19 cellular contexts compared by ENCODE assay signal in genomic region chr20:32227316-32227715, GRCh38. TPM values are rescaled to one million over a fixed set of nuclear protein-coding genes. Genes with fewer than 3 reads are reported as not detected.
DNase-seq lines count a peak whose midpoint lies in the region; ATAC-seq, FAIRE-seq and TF ChIP-seq lines count a peak whose summit lies in the region.
"Had no signal": no experiment of that assay in that cellular context is flagged by ENCODE, and none has a peak within 500 bp of the region (broad histone marks: within the 10 kb centered on the region; RNA-seq: fewer than 3 reads in every experiment).

No MANE protein-coding gene starts in this region.

- no peaks in the 10 kb centered on the region for H3K79me2 ChIP-seq in HepG2 (ENCODE audit: insufficient read depth, low read length)
- no peaks in the 10 kb centered on the region for H3K79me2 ChIP-seq in parathyroid adenoma

- H3K4me2 ChIP-seq in HepG2 (ENCODE audit: low read depth, low read length): no peak overlapping the region
- peak overlapping the region; percentile 45 for H3K4me2 ChIP-seq in parathyroid adenoma (ENCODE audit: low read length)

- H3K27me3 ChIP-seq in liver (ENCODE audit: control insufficient read depth in 4 of 4, insufficient read depth in 4 of 4, low read length in 3 of 4): no peaks in the 10 kb centered on the region
- no peaks in the 10 kb centered on the region for H3K27me3 ChIP-seq in HepG2 (ENCODE audit: control insufficient read depth in 1 of 2, insufficient read depth in 2 of 2, low read length in 2 of 2)
- H3K27me3 ChIP-seq in right cardiac atrium (ENCODE audit: control insufficient read depth, insufficient read depth): no peaks in the 10 kb centered on the region
- H3K27me3 ChIP-seq in parathyroid adenoma (ENCODE audit: control insufficient read depth, insufficient read depth, low read length): no peaks in the 10 kb centered on the region
- no peaks in the 10 kb centered on the region for H3K27me3 ChIP-seq in tibial artery
- H3K27me3 ChIP-seq: ovary had no signal

- in situ Hi-C loops in HepG2 (cut with HindIII; ENCODE audit: extremely low pct_ligation_motif_present, low pct_unique_long_range_greater_than_20kb): no loop called here

- TF ChIP-seq RAD21 in liver (IDR thresholded peaks at IDR 0.05) (no peak), HepG2 (CRISPR knock-in tag; IDR thresholded peaks at IDR 0.05) (no peak)

- H3K27ac ChIP-seq in liver (ENCODE audit: low read depth in 1 of 2, low read length in 2 of 2) (peak overlapping the region; percentile 29 to 66), HepG2 (ENCODE audit: extremely low read length, insufficient read depth, low read length) (no peak overlapping the region), right cardiac atrium (ENCODE audit: low read length) (peak overlapping the region; percentile 68), parathyroid adenoma (peak overlapping the region; percentile 29), tibial artery (no peak overlapping the region)
- H3K27ac ChIP-seq: ovary had no signal

- intact Hi-C loops in HepG2 (cut with micrococcal nuclease; ENCODE audit: unreplicated experiment): no loop called here
- intact Hi-C loops in right cardiac atrium (cut with DNase I): no loop called here
- intact Hi-C loops in tibial artery (cut with DNase I; ENCODE audit: low total_unique reads): no loop called here

- H2AFZ ChIP-seq in HepG2 (ENCODE audit: low read length) (no peak overlapping the region), parathyroid adenoma (no peak overlapping the region)

- H3K4me3 ChIP-seq in liver (ENCODE audit: low read depth in 1 of 3, low read length in 3 of 3) (no peak overlapping the region), HepG2 (replicated peaks in 1 of 3; ENCODE audit: insufficient read depth in 1 of 3, low read depth in 2 of 3, low read length in 3 of 3) (no peak overlapping the region), right cardiac atrium (ENCODE audit: low read length) (no peak overlapping the region), parathyroid adenoma (ENCODE audit: low read depth, low read length) (no peak overlapping the region), tibial artery (no peak overlapping the region)
- H3K4me3 ChIP-seq: ovary had no signal

- ATAC-seq in HepG2: no peak
- peak; percentile 4 to 8 for ATAC-seq in right cardiac atrium
- no peak for ATAC-seq in HG03378 (IDR thresholded peaks at IDR 0.05; ENCODE audit: unreplicated experiment)

- H4K20me1 ChIP-seq in HepG2 (ENCODE audit: insufficient read depth, low read length): no peaks in the 10 kb centered on the region

- H3K36me3 ChIP-seq in liver (ENCODE audit: control insufficient read depth in 4 of 4, insufficient read depth in 3 of 4, low read depth in 1 of 4, low read length in 3 of 4): peaks cover 11 to 35% (median 27%) of the 10 kb centered on the region in 4 donors
- H3K36me3 ChIP-seq in HepG2 (replicated peaks in 1 of 2; ENCODE audit: control insufficient read depth in 1 of 2, insufficient read depth in 2 of 2, low read length in 2 of 2): peaks cover 45 to 72% of the 10 kb centered on the region in 2 experiments
- no peaks in the 10 kb centered on the region for H3K36me3 ChIP-seq in parathyroid adenoma (ENCODE audit: control insufficient read depth, insufficient read depth, low read length)
- H3K36me3 ChIP-seq in tibial artery: peaks cover 36 to 93% (median 68%) of the 10 kb centered on the region in 3 donors
- H3K36me3 ChIP-seq: ovary had no signal

- TF ChIP-seq EP300 in HepG2 (IDR thresholded peaks at IDR 0.05; ENCODE audit: low read depth in 2 of 2, low read length in 2 of 2) (no peak), HepG2 (CRISPR knock-in tag; IDR thresholded peaks at IDR 0.05; ENCODE audit: borderline replicate concordance) (no peak)

- DNase-seq in HepG2 (ENCODE audit: low spot score) (no peak), right cardiac atrium (no peak), GM19238 (ENCODE audit: insufficient read length, low spot score) (no peak), tibial artery (no peak)
- DNase-seq in stimulated activated CD4-positive, alpha-beta T cell treated with anti-CD3 and anti-CD28 coated beads, Interleukin-4, amount 100 ng/mL, for 24 hours: no peak
- DNase-seq: activated CD4-positive, alpha-beta T cell treated with anti-CD3 and anti-CD28 coated beads, Interleukin-2, amount 10 ng/mL, durations not matched to agents 24 days and 14 days; activated naive CD4-positive, alpha-beta T cell treated with anti-CD3 and anti-CD28 coated beads, Interleukin-2, amount 10 ng/mL, durations not matched to agents 7 days and 5 days; DND-41; foreskin fibroblast; HCEC 1CT; NCI-H2029 treated with DMSO at 0.1 percent for 48 hours; NK-92 treated with Interleukin-12 subunit alpha and Interleukin-12 subunit beta, amount 100 ng/mL, for 24 hours; ovary; RPMI8226 had no signal

- POLR2A ChIA-PET in HepG2 (lab: Yijun Ruan, JAX): no interaction called here

- no peak for TF ChIP-seq POLR2A in HepG2 (IDR thresholded peaks at IDR 0.05; ENCODE audit: insufficient read depth in 1 of 2, low read depth in 2 of 2, low read length in 2 of 2)

- H3K9ac ChIP-seq in liver (ENCODE audit: low read depth in 1 of 2, low read length in 2 of 2) (no peak overlapping the region), HepG2 (ENCODE audit: insufficient read depth, low read depth, low read length) (no peak overlapping the region), parathyroid adenoma (no peak overlapping the region)

- BruUV-seq in HepG2 (replicated peaks; lab: Mats Ljungman, UMichigan): no TSS peak

- TF ChIP-seq CTCF in liver (IDR thresholded peaks at IDR 0.05; ENCODE audit: low read depth, low read length, missing input control) (no peak), HepG2 (CRISPR knock-in tag; IDR thresholded peaks at IDR 0.05) (no peak), parathyroid adenoma (IDR thresholded peaks at IDR 0.05) (no peak), tibial artery (IDR thresholded peaks at IDR 0.05) (no peak)

- WGBS in liver: 40% methylated on average over 6 of the region's 6 CpGs
- 97% methylated on average over 6 of the region's 6 CpGs for WGBS in HepG2 (ENCODE audit: low lambda C conversion rate)
- WGBS in right cardiac atrium: 85% methylated on average over 6 of the region's 6 CpGs

- FAIRE-seq in HepG2 (lab: Jason Lieb, UNC): no peak
- FAIRE-seq: GM18507, TTC549 had no signal

- CTCF ChIA-PET in HepG2 (lab: Yijun Ruan, JAX; ENCODE audit: low intra/inter-chr PET ratio, low total read pairs): no interaction called here

- no peaks in the 10 kb centered on the region for H3K9me3 ChIP-seq in liver (ENCODE audit: control insufficient read depth in 4 of 4, low read length in 3 of 4)
- H3K9me3 ChIP-seq in HepG2 (ENCODE audit: low read length): no peaks in the 10 kb centered on the region
- no peaks in the 10 kb centered on the region for H3K9me3 ChIP-seq in right cardiac atrium (ENCODE audit: control insufficient read depth, low read length)
- H3K9me3 ChIP-seq in parathyroid adenoma (ENCODE audit: control insufficient read depth, low read length): no peaks in the 10 kb centered on the region
- H3K9me3 ChIP-seq in tibial artery: no peaks in the 10 kb centered on the region
- H3K9me3 ChIP-seq: ovary had no signal

- H3K4me1 ChIP-seq in liver (ENCODE audit: control insufficient read depth in 4 of 4, insufficient read depth in 4 of 4, low read length in 3 of 4) (peaks cover 7 to 31% (median 24%) of the 10 kb centered on the region in 4 donors), HepG2 (ENCODE audit: insufficient read depth, low read length) (peaks cover 9% of the 10 kb centered on the region; the same call in 1 of the 2 replicates), right cardiac atrium (ENCODE audit: control insufficient read depth, insufficient read depth, low read length) (peaks cover 2% of the 10 kb centered on the region), parathyroid adenoma (peaks cover 19% of the 10 kb centered on the region), tibial artery (no peaks in the 10 kb centered on the region)

RNA-seq across cellular contexts. Expression of gene POFUT1, which starts 19.6 kb away (rescaled TPM):
- 10 to 100 TPM; 25.7 to 43.3 TPM for total RNA-seq in liver
- 10 to 100 TPM; 14.6 to 23.8 TPM for polyA plus RNA-seq in liver
- total RNA-seq in HepG2 (2016; rRNA removed; fragmentation: Illumina TruSeq; extraction: Trizol): 30.2 and 58.3 TPM in 2 replicates
- total RNA-seq in HepG2 (2016; cell fraction: cytosol; rRNA removed; fragmentation: Illumina TruSeq; extraction: Trizol; ENCODE audit: low read depth): 4.8 and 5.3 TPM in 2 replicates
- total RNA-seq in HepG2 (2016; cell fraction: insoluble cytoplasmic fraction; rRNA removed; fragmentation: Illumina TruSeq; extraction: Trizol): 27.5 and 55.8 TPM in 2 replicates
- 17.7 and 18.8 TPM in 2 replicates for total RNA-seq in HepG2 (2016; cell fraction: membrane; rRNA removed; fragmentation: Illumina TruSeq; extraction: Trizol)
- 47.8 and 56.4 TPM in 2 replicates for total RNA-seq in HepG2 (2016; cell fraction: nucleus; rRNA removed; fragmentation: Illumina TruSeq; extraction: Trizol)
- polyA plus RNA-seq in HepG2 (2011; rRNA removed): 35.5 and 41.6 TPM in 2 replicates
- polyA plus RNA-seq in HepG2 (2011; cell fraction: cytosol; rRNA removed): 39.5 and 45.0 TPM in 2 replicates
- polyA plus RNA-seq in HepG2 (2011; cell fraction: nucleus; rRNA removed): 25.7 and 30.2 TPM in 2 replicates
- polyA plus RNA-seq in HepG2 (2012): 37.6 and 40.5 TPM in 2 replicates
- 3.9 and 4.5 TPM in 2 replicates for polyA plus RNA-seq in HepG2 (2016; cell fraction: cytosol; fragmentation: Illumina TruSeq; extraction: Trizol; ENCODE audit: low read depth)
- polyA plus RNA-seq in HepG2 (2016; cell fraction: insoluble cytoplasmic fraction; fragmentation: Illumina TruSeq; extraction: Trizol; ENCODE audit: low read depth): 22.5 and 25.1 TPM in 2 replicates
- polyA plus RNA-seq in HepG2 (2016; cell fraction: membrane; fragmentation: Illumina TruSeq; extraction: Trizol; ENCODE audit: low read depth): 8.5 and 10.3 TPM in 2 replicates
- polyA plus RNA-seq in HepG2 (2016; cell fraction: nucleus; fragmentation: Illumina TruSeq; extraction: Trizol; ENCODE audit: insufficient read depth, low read depth): 55.8 and 62.0 TPM in 2 replicates
- 44.0 and 61.9 TPM in 2 replicates for polyA minus RNA-seq in HepG2 (2011; rRNA and poly(A)+ RNA removed; ENCODE audit: low replicate concordance)
- polyA minus RNA-seq in HepG2 (2011; cell fraction: cytosol; rRNA and poly(A)+ RNA removed): 31.7 and 41.7 TPM in 2 replicates
- 33.5 and 39.0 TPM in 2 replicates for polyA minus RNA-seq in HepG2 (2011; cell fraction: nucleus; rRNA and poly(A)+ RNA removed)
- 10 to 100 TPM; 27.3 to 29.3 (median 28.0) TPM for total RNA-seq in right cardiac atrium
- polyA plus RNA-seq in right cardiac atrium: 16.6 TPM

RNA-seq across cellular contexts. Expression of gene PLAGL2, which starts 19.8 kb away (rescaled TPM):
- total RNA-seq in liver (1 to 10 TPM; 1.8 to 7.2 TPM), HepG2 (2016; rRNA removed; fragmentation: Illumina TruSeq; extraction: Trizol) (15.3 and 26.5 TPM in 2 replicates), right cardiac atrium (1 to 10 TPM; 6.3 to 7.8 (median 6.8) TPM)
- polyA plus RNA-seq in liver (1 to 10 TPM; 1.3 to 1.5 TPM), HepG2 (2011; rRNA removed) (14.9 and 15.2 TPM in 2 replicates), right cardiac atrium (4.1 TPM)
- 4.9 and 5.7 TPM in 2 replicates for total RNA-seq in HepG2 (2016; cell fraction: cytosol; rRNA removed; fragmentation: Illumina TruSeq; extraction: Trizol; ENCODE audit: low read depth)
- 13.7 and 22.8 TPM in 2 replicates for total RNA-seq in HepG2 (2016; cell fraction: insoluble cytoplasmic fraction; rRNA removed; fragmentation: Illumina TruSeq; extraction: Trizol)
- total RNA-seq in HepG2 (2016; cell fraction: membrane; rRNA removed; fragmentation: Illumina TruSeq; extraction: Trizol): 25.1 and 26.3 TPM in 2 replicates
- 16.1 and 18.8 TPM in 2 replicates for total RNA-seq in HepG2 (2016; cell fraction: nucleus; rRNA removed; fragmentation: Illumina TruSeq; extraction: Trizol)
- 12.9 and 15.9 TPM in 2 replicates for polyA plus RNA-seq in HepG2 (2011; cell fraction: cytosol; rRNA removed)
- polyA plus RNA-seq in HepG2 (2011; cell fraction: nucleus; rRNA removed): 15.6 and 19.1 TPM in 2 replicates
- polyA plus RNA-seq in HepG2 (2012): 25.4 and 26.2 TPM in 2 replicates
- polyA plus RNA-seq in HepG2 (2016; cell fraction: cytosol; fragmentation: Illumina TruSeq; extraction: Trizol; ENCODE audit: low read depth): 4.5 and 4.7 TPM in 2 replicates
- 43.2 and 55.3 TPM in 2 replicates for polyA plus RNA-seq in HepG2 (2016; cell fraction: insoluble cytoplasmic fraction; fragmentation: Illumina TruSeq; extraction: Trizol; ENCODE audit: low read depth)
- 27.0 and 27.7 TPM in 2 replicates for polyA plus RNA-seq in HepG2 (2016; cell fraction: membrane; fragmentation: Illumina TruSeq; extraction: Trizol; ENCODE audit: low read depth)
- polyA plus RNA-seq in HepG2 (2016; cell fraction: nucleus; fragmentation: Illumina TruSeq; extraction: Trizol; ENCODE audit: insufficient read depth, low read depth): 36.1 and 36.3 TPM in 2 replicates
- 18.8 and 36.8 TPM in 2 replicates for polyA minus RNA-seq in HepG2 (2011; rRNA and poly(A)+ RNA removed; ENCODE audit: low replicate concordance)
- polyA minus RNA-seq in HepG2 (2011; cell fraction: cytosol; rRNA and poly(A)+ RNA removed): 17.8 and 22.1 TPM in 2 replicates
- polyA minus RNA-seq in HepG2 (2011; cell fraction: nucleus; rRNA and poly(A)+ RNA removed): 19.2 and 20.9 TPM in 2 replicates

RNA-seq across cellular contexts. Expression of gene KIF3B, which starts 50.1 kb away (rescaled TPM):
- 10 to 100 TPM in 1 of 2 donors, 1 to 10 TPM in 1; 8.3 to 24.2 TPM for total RNA-seq in liver
- 10 to 100 TPM in 1 of 2 donors, 1 to 10 TPM in 1; 8.6 to 17.2 TPM for polyA plus RNA-seq in liver
- total RNA-seq in HepG2 (2016; rRNA removed; fragmentation: Illumina TruSeq; extraction: Trizol): 28.8 and 36.4 TPM in 2 replicates
- total RNA-seq in HepG2 (2016; cell fraction: cytosol; rRNA removed; fragmentation: Illumina TruSeq; extraction: Trizol; ENCODE audit: low read depth): 3.9 and 4.3 TPM in 2 replicates
- total RNA-seq in HepG2 (2016; cell fraction: insoluble cytoplasmic fraction; rRNA removed; fragmentation: Illumina TruSeq; extraction: Trizol): 28.4 and 33.3 TPM in 2 replicates
- total RNA-seq in HepG2 (2016; cell fraction: membrane; rRNA removed; fragmentation: Illumina TruSeq; extraction: Trizol): 16.8 and 18.5 TPM in 2 replicates
- total RNA-seq in HepG2 (2016; cell fraction: nucleus; rRNA removed; fragmentation: Illumina TruSeq; extraction: Trizol): 18.0 and 21.3 TPM in 2 replicates
- 20.2 and 23.6 TPM in 2 replicates for polyA plus RNA-seq in HepG2 (2011; rRNA removed)
- 18.0 and 24.2 TPM in 2 replicates for polyA plus RNA-seq in HepG2 (2011; cell fraction: cytosol; rRNA removed)
- 7.7 and 10.1 TPM in 2 replicates for polyA plus RNA-seq in HepG2 (2011; cell fraction: nucleus; rRNA removed)
- polyA plus RNA-seq in HepG2 (2012): 17.4 and 18.3 TPM in 2 replicates
- 1.1 and 1.5 TPM in 2 replicates for polyA plus RNA-seq in HepG2 (2016; cell fraction: cytosol; fragmentation: Illumina TruSeq; extraction: Trizol; ENCODE audit: low read depth)
- polyA plus RNA-seq in HepG2 (2016; cell fraction: insoluble cytoplasmic fraction; fragmentation: Illumina TruSeq; extraction: Trizol; ENCODE audit: low read depth): 28.7 and 29.5 TPM in 2 replicates
- polyA plus RNA-seq in HepG2 (2016; cell fraction: membrane; fragmentation: Illumina TruSeq; extraction: Trizol; ENCODE audit: low read depth): 7.8 and 8.4 TPM in 2 replicates
- 21.9 and 25.1 TPM in 2 replicates for polyA plus RNA-seq in HepG2 (2016; cell fraction: nucleus; fragmentation: Illumina TruSeq; extraction: Trizol; ENCODE audit: insufficient read depth, low read depth)
- polyA minus RNA-seq in HepG2 (2011; rRNA and poly(A)+ RNA removed; ENCODE audit: low replicate concordance): 27.4 and 31.9 TPM in 2 replicates
- 17.6 and 21.7 TPM in 2 replicates for polyA minus RNA-seq in HepG2 (2011; cell fraction: cytosol; rRNA and poly(A)+ RNA removed)
- polyA minus RNA-seq in HepG2 (2011; cell fraction: nucleus; rRNA and poly(A)+ RNA removed): 11.7 and 17.7 TPM in 2 replicates
- 10 to 100 TPM; 13.0 to 21.1 (median 14.0) TPM for total RNA-seq in right cardiac atrium
- polyA plus RNA-seq in right cardiac atrium: 5.2 TPM

Comparison
In these comparisons a context has a peak if more than half of its experiments do, and no peak if none do; other contexts are left out.
1. H3K27ac ChIP-seq: peak in liver (2 of 2), right cardiac atrium (single experiment) and parathyroid adenoma (single experiment); none in HepG2 (single experiment) and tibial artery (0 of 2).
2. ATAC-seq: peak in right cardiac atrium (2 of 2); none in HepG2 (single experiment) and HG03378 (single experiment).